ENCODE assay signal across 1 cellular context in genomic region chr16:15778999-15779614, GRCh38.
TF ChIP-seq lines count a peak whose summit lies in the region.

No MANE protein-coding gene starts in this region.

TF ChIP-seq in HepG2, 621 proteins besides CTCF, POLR2A, EP300 and RAD21 (continued from another document and continues in another):
- no peak for TF ChIP-seq TSC22D2 (CRISPR knock-in tag; IDR thresholded peaks at IDR 0.05; ENCODE audit: borderline replicate concordance)
- TF ChIP-seq, protein P1, sequence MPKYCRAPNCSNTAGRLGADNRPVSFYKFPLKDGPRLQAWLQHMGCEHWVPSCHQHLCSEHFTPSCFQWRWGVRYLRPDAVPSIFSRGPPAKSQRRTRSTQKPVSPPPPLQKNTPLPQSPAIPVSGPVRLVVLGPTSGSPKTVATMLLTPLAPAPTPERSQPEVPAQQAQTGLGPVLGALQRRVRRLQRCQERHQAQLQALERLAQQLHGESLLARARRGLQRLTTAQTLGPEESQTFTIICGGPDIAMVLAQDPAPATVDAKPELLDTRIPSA (CRISPR knock-in tag; IDR thresholded peaks at IDR 0.05; ENCODE audit: borderline replicate concordance), result no peak
- TF ChIP-seq KAT8 (CRISPR knock-in tag; IDR thresholded peaks at IDR 0.05), result no peak
- no peak for TF ChIP-seq ZNF777 (CRISPR knock-in tag; IDR thresholded peaks at IDR 0.05)
- TF ChIP-seq ZFYVE20 (CRISPR knock-in tag; IDR thresholded peaks at IDR 0.05; ENCODE audit: borderline replicate concordance, low read depth), result no peak
- peak; percentile 79 for TF ChIP-seq GFI1 (CRISPR knock-in tag; IDR thresholded peaks at IDR 0.05; ENCODE audit: borderline replicate concordance)
- TF ChIP-seq, protein P2, sequence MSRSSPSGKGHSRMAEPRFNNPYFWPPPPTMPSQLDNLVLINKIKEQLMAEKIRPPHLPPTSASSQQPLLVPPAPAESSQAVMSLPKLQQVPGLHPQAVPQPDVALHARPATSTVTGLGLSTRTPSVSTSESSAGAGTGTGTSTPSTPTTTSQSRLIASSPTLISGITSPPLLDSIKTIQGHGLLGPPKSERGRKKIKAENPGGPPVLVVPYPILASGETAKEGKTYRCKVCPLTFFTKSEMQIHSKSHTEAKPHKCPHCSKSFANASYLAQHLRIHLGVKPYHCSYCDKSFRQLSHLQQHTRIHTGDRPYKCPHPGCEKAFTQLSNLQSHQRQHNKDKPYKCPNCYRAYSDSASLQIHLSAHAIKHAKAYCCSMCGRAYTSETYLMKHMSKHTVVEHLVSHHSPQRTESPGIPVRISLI (CRISPR knock-in tag; IDR thresholded peaks at IDR 0.05; ENCODE audit: borderline replicate concordance), result peak; percentile 57
- no peak for TF ChIP-seq ZNF567 (CRISPR knock-in tag; IDR thresholded peaks at IDR 0.05; ENCODE audit: borderline replicate concordance)
- TF ChIP-seq CCDC6 (CRISPR knock-in tag; IDR thresholded peaks at IDR 0.05), result no peak
- no peak for TF ChIP-seq CHD2 (IDR thresholded peaks at IDR 0.05; ENCODE audit: low read depth, low read length)
- TF ChIP-seq HNF1A (IDR thresholded peaks at IDR 0.05; ENCODE audit: low read depth), result no peak
- TF ChIP-seq HNF1A (CRISPR knock-in tag; IDR thresholded peaks at IDR 0.05; ENCODE audit: borderline replicate concordance), result no peak
- TF ChIP-seq RBFOX2 (IDR thresholded peaks at IDR 0.05; ENCODE audit: low read depth, low read length), result no peak
- no peak for TF ChIP-seq AKNA (CRISPR knock-in tag; IDR thresholded peaks at IDR 0.05; ENCODE audit: borderline replicate concordance)
- no peak for TF ChIP-seq ZBTB34 (CRISPR knock-in tag; IDR thresholded peaks at IDR 0.05)
- TF ChIP-seq CAMTA2 (CRISPR knock-in tag; IDR thresholded peaks at IDR 0.05; ENCODE audit: borderline replicate concordance), result no peak
- TF ChIP-seq PHF8 (CRISPR knock-in tag; IDR thresholded peaks at IDR 0.05), result no peak
- TF ChIP-seq SRSF4 (IDR thresholded peaks at IDR 0.05; ENCODE audit: low read depth, low read length, poor library complexity, severe bottlenecking), result no peak
- TF ChIP-seq ZBED4 (CRISPR knock-in tag; IDR thresholded peaks at IDR 0.05; ENCODE audit: borderline replicate concordance), result no peak
- TF ChIP-seq NFIB (CRISPR knock-in tag; IDR thresholded peaks at IDR 0.05; ENCODE audit: borderline replicate concordance), result no peak
- TF ChIP-seq SUZ12 (IDR thresholded peaks at IDR 0.05; ENCODE audit: low read depth, low read length), result no peak
- TF ChIP-seq TBX2 (CRISPR knock-in tag; IDR thresholded peaks at IDR 0.05; ENCODE audit: borderline replicate concordance), result no peak
- TF ChIP-seq, protein P3, sequence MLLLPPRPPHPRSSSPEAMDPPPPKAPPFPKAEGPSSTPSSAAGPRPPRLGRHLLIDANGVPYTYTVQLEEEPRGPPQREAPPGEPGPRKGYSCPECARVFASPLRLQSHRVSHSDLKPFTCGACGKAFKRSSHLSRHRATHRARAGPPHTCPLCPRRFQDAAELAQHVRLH (CRISPR knock-in tag; IDR thresholded peaks at IDR 0.05; ENCODE audit: borderline replicate concordance, low read depth), result no peak
- TF ChIP-seq, protein P4, sequence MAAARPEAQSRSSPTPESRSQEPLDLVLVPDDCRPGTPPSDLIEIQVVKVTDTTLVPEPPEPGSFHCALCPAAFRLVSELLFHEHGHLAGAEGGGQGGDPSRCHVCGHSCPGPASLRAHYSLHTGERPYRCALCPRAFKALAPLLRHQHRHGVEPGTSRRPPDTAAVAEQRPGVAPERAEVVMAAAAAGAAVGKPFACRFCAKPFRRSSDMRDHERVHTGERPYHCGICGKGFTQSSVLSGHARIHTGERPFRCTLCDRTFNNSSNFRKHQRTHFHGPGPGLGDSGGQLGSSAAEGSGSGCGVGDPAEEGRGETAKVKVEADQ (CRISPR knock-in tag; IDR thresholded peaks at IDR 0.05; ENCODE audit: borderline replicate concordance), result no peak
- TF ChIP-seq ZNF557 (CRISPR knock-in tag; IDR thresholded peaks at IDR 0.05), result no peak
- no peak for TF ChIP-seq MLXIP (CRISPR knock-in tag; IDR thresholded peaks at IDR 0.05; ENCODE audit: borderline replicate concordance)
- no peak for TF ChIP-seq FOXA1 (IDR thresholded peaks at IDR 0.05)
- no peak for TF ChIP-seq FOXA1 (CRISPR knock-in tag; IDR thresholded peaks at IDR 0.05)
- TF ChIP-seq, protein P5, sequence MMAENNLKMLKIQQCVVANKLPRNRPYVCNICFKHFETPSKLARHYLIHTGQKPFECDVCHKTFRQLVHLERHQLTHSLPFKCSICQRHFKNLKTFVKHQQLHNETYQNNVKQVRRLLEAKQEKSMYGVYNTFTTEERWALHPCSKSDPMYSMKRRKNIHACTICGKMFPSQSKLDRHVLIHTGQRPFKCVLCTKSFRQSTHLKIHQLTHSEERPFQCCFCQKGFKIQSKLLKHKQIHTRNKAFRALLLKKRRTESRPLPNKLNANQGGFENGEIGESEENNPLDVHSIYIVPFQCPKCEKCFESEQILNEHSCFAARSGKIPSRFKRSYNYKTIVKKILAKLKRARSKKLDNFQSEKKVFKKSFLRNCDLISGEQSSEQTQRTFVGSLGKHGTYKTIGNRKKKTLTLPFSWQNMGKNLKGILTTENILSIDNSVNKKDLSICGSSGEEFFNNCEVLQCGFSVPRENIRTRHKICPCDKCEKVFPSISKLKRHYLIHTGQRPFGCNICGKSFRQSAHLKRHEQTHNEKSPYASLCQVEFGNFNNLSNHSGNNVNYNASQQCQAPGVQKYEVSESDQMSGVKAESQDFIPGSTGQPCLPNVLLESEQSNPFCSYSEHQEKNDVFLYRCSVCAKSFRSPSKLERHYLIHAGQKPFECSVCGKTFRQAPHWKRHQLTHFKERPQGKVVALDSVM (CRISPR knock-in tag; IDR thresholded peaks at IDR 0.05), result peak; percentile 63
